17 cellular contexts compared by ENCODE assay signal in genomic region chr16:85237817-85238216, GRCh38.
DNase-seq lines count a peak whose midpoint lies in the region; ATAC-seq and TF ChIP-seq lines count a peak whose summit lies in the region.
"Had no signal": no experiment of that assay in that cellular context is flagged by ENCODE, and none has a peak within 500 bp of the region (broad histone marks: within the 10 kb centered on the region; RNA-seq: fewer than 3 reads in every experiment).

No MANE protein-coding gene starts in this region.

- no peak for TF ChIP-seq POLR2A in uterus (IDR thresholded peaks at IDR 0.05)

- H3K9ac ChIP-seq in HUES48 (ENCODE audit: low read depth, low read length) (no peak overlapping the region), endodermal cell (ENCODE audit: extremely low read depth, low read length, poor library complexity, severe bottlenecking) (no peak overlapping the region)

- DNase-seq in endodermal cell (no peak), uterus (no peak), NCI-H2196 treated with DMSO at 0.1 percent for 48 hours (lab: John Stamatoyannopoulos, UW; ENCODE audit: unreplicated experiment) (no peak)
- DNase-seq: activated naive CD4-positive, alpha-beta T cell treated with Interleukin-2 at 50 U/mL for 16 hours; activated T-cell treated with anti-CD3 and anti-CD28 coated beads, Interleukin-2, amount 50 U/mL, for 4 hours; NCI-H1436; NCI-H526 treated with DMSO at 0.1 percent for 48 hours; stimulated activated CD4-positive, alpha-beta T cell treated with anti-CD3 and anti-CD28 coated beads, Interleukin-1b, Interleukin-23, amount 100 ng/mL, for 48 hours; stimulated activated naive B cell treated with anti-CD40 and anti-IgM and Interleukin-4, amounts not matched to agents 10 μg/mL and 1 μg/mL and 100 μg/mL, for 72 hours had no signal

- H3K4me3 ChIP-seq in HUES48 (ENCODE audit: low read depth, low read length): no peak overlapping the region
- H3K4me3 ChIP-seq in endodermal cell (ENCODE audit: low read length): no peak overlapping the region
- no peak overlapping the region for H3K4me3 ChIP-seq in uterus
- H3K4me3 ChIP-seq: lung, MG63 had no signal

- H3K27me3 ChIP-seq in HUES48 (ENCODE audit: control insufficient read depth, insufficient read depth, low read length) (no peaks in the 10 kb centered on the region), endodermal cell (ENCODE audit: control insufficient read depth, insufficient read depth, low read length, poor library complexity, severe bottlenecking) (no peaks in the 10 kb centered on the region), uterus (no peaks in the 10 kb centered on the region)
- H3K27me3 ChIP-seq: MG63 had no signal

- no peaks in the 10 kb centered on the region for H3K36me3 ChIP-seq in HUES48 (ENCODE audit: control insufficient read depth, insufficient read depth, low read length)
- no peaks in the 10 kb centered on the region for H3K36me3 ChIP-seq in endodermal cell (ENCODE audit: control insufficient read depth, insufficient read depth, low read length)
- H3K36me3 ChIP-seq in uterus: no peaks in the 10 kb centered on the region
- H3K36me3 ChIP-seq: MG63, thoracic aorta had no signal

- no peaks in the 10 kb centered on the region for H3K9me3 Mint-ChIP-seq in endodermal cell
- H3K9me3 Mint-ChIP-seq in nephron: no peaks in the 10 kb centered on the region
- H3K9me3 Mint-ChIP-seq: activated T-cell treated with anti-CD3 and anti-CD28 coated beads, Interleukin-2, amount 50 U/mL, for 4 hours; IgD-negative memory B cell; stimulated activated naive B cell treated with anti-CD40 and anti-IgM and Interleukin-4, amounts not matched to agents 10 μg/mL and 1 μg/mL and 100 μg/mL, for 72 hours had no signal

- H3K4me3 Mint-ChIP-seq in endodermal cell (no peak overlapping the region), nephron (peak overlapping the region in 2 of 3 experiments; percentile 37 to 50)
- H3K4me3 Mint-ChIP-seq: IgD-negative memory B cell; stimulated activated naive B cell treated with anti-CD40 and anti-IgM and Interleukin-4, amounts not matched to agents 10 μg/mL and 1 μg/mL and 100 μg/mL, for 72 hours had no signal

- ATAC-seq in GM18909 (IDR thresholded peaks at IDR 0.05; ENCODE audit: poor library complexity, unreplicated experiment): no peak
- ATAC-seq in GM19023 (IDR thresholded peaks at IDR 0.05; ENCODE audit: unreplicated experiment): no peak
- ATAC-seq: activated T-cell treated with anti-CD3 and anti-CD28 coated beads, Interleukin-2, amount 50 U/mL, for 4 hours; stimulated activated naive B cell treated with anti-CD40 and anti-IgM and Interleukin-4, amounts not matched to agents 10 μg/mL and 1 μg/mL and 100 μg/mL, for 72 hours had no signal

- H3K4me1 Mint-ChIP-seq in endodermal cell: peaks cover 8% of the 10 kb centered on the region
- peaks cover 42% of the 10 kb centered on the region for H3K4me1 Mint-ChIP-seq in nephron

- no peak for TF ChIP-seq CTCF in endodermal cell (conservative IDR thresholded peaks at IDR 0.05)
- TF ChIP-seq CTCF in nephron (IDR thresholded peaks at IDR 0.05; ENCODE audit: unreplicated experiment in 3 of 3): no peak
- TF ChIP-seq CTCF in uterus (IDR thresholded peaks at IDR 0.05): no peak

- H3K9me3 ChIP-seq in HUES48 (ENCODE audit: control insufficient read depth, insufficient read depth, low read length): no peaks in the 10 kb centered on the region
- H3K9me3 ChIP-seq in endodermal cell (ENCODE audit: control insufficient read depth, low read length): no peaks in the 10 kb centered on the region
- no peaks in the 10 kb centered on the region for H3K9me3 ChIP-seq in uterus
- H3K9me3 ChIP-seq: MG63, thoracic aorta had no signal

- 94% methylated on average over 4 to 5 of the region's 6 CpGs for WGBS in endodermal cell (ENCODE audit: insufficient coverage in 1 of 2, insufficient read length in 1 of 2), 2 experiments

- H3K27me3 Mint-ChIP-seq in endodermal cell (ENCODE audit: insufficient read depth): no peaks in the 10 kb centered on the region
- H3K27me3 Mint-ChIP-seq in nephron (ENCODE audit: low read depth): peaks cover 3% of the 10 kb centered on the region

- H3K27ac ChIP-seq in HUES48 (ENCODE audit: low read depth, low read length) (peak overlapping the region; percentile 55), endodermal cell (ENCODE audit: low read depth, low read length) (no peak overlapping the region), uterus (peak overlapping the region; percentile 46 to 51)

- H3K27ac Mint-ChIP-seq in endodermal cell (peak overlapping the region; percentile 75), nephron (peak overlapping the region; percentile 78 to 84 (median 79))
- H3K27ac Mint-ChIP-seq: IgD-negative memory B cell; stimulated activated naive B cell treated with anti-CD40 and anti-IgM and Interleukin-4, amounts not matched to agents 10 μg/mL and 1 μg/mL and 100 μg/mL, for 72 hours had no signal

- H3K4me1 ChIP-seq in HUES48 (ENCODE audit: control insufficient read depth, insufficient read depth, low read length): peaks cover 41% of the 10 kb centered on the region
- H3K4me1 ChIP-seq in endodermal cell (ENCODE audit: control insufficient read depth, insufficient read depth, low read length): no peaks in the 10 kb centered on the region
- peaks cover 0 to 33% of the 10 kb centered on the region in 2 donors for H3K4me1 ChIP-seq in uterus

- no peaks in the 10 kb centered on the region for H3K36me3 Mint-ChIP-seq in endodermal cell (ENCODE audit: low read depth)
- no peaks in the 10 kb centered on the region for H3K36me3 Mint-ChIP-seq in nephron (ENCODE audit: low read depth)
- H3K36me3 Mint-ChIP-seq: stimulated activated naive B cell treated with anti-CD40 and anti-IgM and Interleukin-4, amounts not matched to agents 10 μg/mL and 1 μg/mL and 100 μg/mL, for 72 hours had no signal

- intact Hi-C loops in uterus (cut with DNase I; ENCODE audit: low total_unique reads): no loop called here
